8 cellular contexts compared by ENCODE assay signal in genomic region chr19:45403781-45404556, GRCh38. TPM values are rescaled to one million over a fixed set of nuclear protein-coding genes. Genes with fewer than 3 reads are reported as not detected.
DNase-seq lines count a peak whose midpoint lies in the region; ATAC-seq and TF ChIP-seq lines count a peak whose summit lies in the region.

No MANE protein-coding gene starts in this region.

- H3K4me3 ChIP-seq in mesodermal cell (ENCODE audit: extremely low read depth, insufficient read depth, low read length, poor library complexity, severe bottlenecking) (peak overlapping the region; percentile 86), testis (peak overlapping the region in 1 of 2 donors; percentile 71)

- no peak overlapping the region for H3K27ac ChIP-seq in mesodermal cell (ENCODE audit: low read depth, low read length, severe bottlenecking)
- no peak overlapping the region for H3K27ac ChIP-seq in testis

- H3K4me1 ChIP-seq in mesodermal cell (ENCODE audit: control insufficient read depth, insufficient read depth, low read length, poor library complexity, severe bottlenecking) (peaks cover 20% of the 10 kb centered on the region), testis (peaks cover 30% of the 10 kb centered on the region)

- H3K9me3 ChIP-seq in mesodermal cell (ENCODE audit: control insufficient read depth, low read length) (no peaks in the 10 kb centered on the region), testis (no peaks in the 10 kb centered on the region)

- WGBS in mesodermal cell (ENCODE audit: insufficient coverage in 2 of 2), 2 experiments = 3 to 4% methylated on average over 16 to 17 of the region's 25 CpGs
- WGBS in testis, 2 donors = 24 to 32% methylated on average over 12 to 25 of the region's 25 CpGs

- no peaks in the 10 kb centered on the region for H3K27me3 ChIP-seq in testis

- TF ChIP-seq POLR2A in testis (IDR thresholded peaks at IDR 0.05) = no peak

- DNase-seq in DMS79 treated with DMSO at 0.1 percent for 48 hours (lab: John Stamatoyannopoulos, UW) (peak; percentile 37), dermis microvascular lymphatic vessel endothelial cell (ENCODE audit: low read depth in 2 of 2) (peak; percentile 62 to 71), testis (peak; percentile 60)
- DNase-seq in activated CD4-positive, alpha-beta T cell treated with anti-CD3 and anti-CD28 coated beads for 24 hours (ENCODE audit: low read depth in 2 of 2) = peak; percentile 36 to 55

- H3K36me3 ChIP-seq in mesodermal cell (ENCODE audit: control insufficient read depth, insufficient read depth, low read length) = peaks cover 27% of the 10 kb centered on the region
- H3K36me3 ChIP-seq in testis (ENCODE audit: low read depth, missing control alignments) = no peaks in the 10 kb centered on the region

- peak; percentile 49 for TF ChIP-seq CTCF in LNCAP (IDR thresholded peaks at IDR 0.05)
- no peak for TF ChIP-seq CTCF in testis (IDR thresholded peaks at IDR 0.05)

- ATAC-seq in HG03378 (IDR thresholded peaks at IDR 0.05; ENCODE audit: unreplicated experiment) (no peak), GM21526 (IDR thresholded peaks at IDR 0.05; ENCODE audit: low FRiP score, unreplicated experiment) (no peak)

- intact Hi-C loops in testis (cut with DNase I; ENCODE audit: low total_unique reads) = no loop called here

RNA-seq across cellular contexts. Expression of gene PPP1R13L, which starts 0.9 kb away (rescaled TPM):
- 10.0 and 20.7 TPM in 2 replicates for total RNA-seq in dermis microvascular lymphatic vessel endothelial cell
- polyA plus RNA-seq in mesodermal cell (2013, experiment 1 of 2) = 32.4 TPM
- 27.7 TPM for polyA plus RNA-seq in mesodermal cell (2013, experiment 2 of 2)
- 10 to 100 TPM in 1 of 2 donors, 1 to 10 TPM in 1; 9.7 to 12.2 TPM for total RNA-seq in testis
- 13.3 TPM for polyA plus RNA-seq in testis (ENCODE audit: insufficient read depth, low read depth, low replicate concordance)

RNA-seq across cellular contexts. Expression of gene POLR1G, which starts 2.5 kb away (rescaled TPM):
- total RNA-seq in dermis microvascular lymphatic vessel endothelial cell (7.0 and 7.4 TPM in 2 replicates), testis (10 to 100 TPM; 10.2 to 12.1 TPM)
- polyA plus RNA-seq in mesodermal cell (2013, experiment 1 of 2) = 5.2 TPM
- polyA plus RNA-seq in mesodermal cell (2013, experiment 2 of 2) = 4.6 TPM
- polyA plus RNA-seq in testis (ENCODE audit: insufficient read depth, low read depth, low replicate concordance) = 5.8 TPM

RNA-seq across cellular contexts. Expression of gene ERCC1, which starts 19.7 kb away (rescaled TPM):
- total RNA-seq in dermis microvascular lymphatic vessel endothelial cell (46.1 and 57.3 TPM in 2 replicates), testis (10 to 100 TPM; 71.8 to 95.7 TPM)
- 112 TPM for polyA plus RNA-seq in mesodermal cell (2013, experiment 1 of 2)
- 94.3 TPM for polyA plus RNA-seq in mesodermal cell (2013, experiment 2 of 2)
- 112 TPM for polyA plus RNA-seq in testis (ENCODE audit: insufficient read depth, low read depth, low replicate concordance)

RNA-seq across cellular contexts. Expression of gene ERCC2, which starts 33.6 kb away (rescaled TPM):
- 14.5 and 19.7 TPM in 2 replicates for total RNA-seq in dermis microvascular lymphatic vessel endothelial cell
- 45.0 TPM for polyA plus RNA-seq in mesodermal cell (2013, experiment 1 of 2)
- 40.2 TPM for polyA plus RNA-seq in mesodermal cell (2013, experiment 2 of 2)
- 10 to 100 TPM; 46.4 to 49.8 TPM for total RNA-seq in testis
- polyA plus RNA-seq in testis (ENCODE audit: insufficient read depth, low read depth, low replicate concordance) = 37.5 TPM
